In genomic region chr1:112251766-112252506, GRCh38 we compare ENCODE assay signal across 15 cellular contexts.
DNase-seq lines count a peak whose midpoint lies in the region; ATAC-seq and TF ChIP-seq lines count a peak whose summit lies in the region.
"Had no signal": no experiment of that assay in that cellular context is flagged by ENCODE, and none has a peak within 500 bp of the region (broad histone marks: within the 10 kb centered on the region; RNA-seq: fewer than 3 reads in every experiment).

No MANE protein-coding gene starts in this region.

- H3K27ac ChIP-seq in coronary artery (peak overlapping the region in 1 of 2 donors; percentile 31), psoas muscle (no peak overlapping the region)
- H3K27ac ChIP-seq: C4-2B, cardiac muscle cell had no signal

- H3K9me3 ChIP-seq in psoas muscle: no peaks in the 10 kb centered on the region

- DNase-seq in AG10803 (ENCODE audit: low read depth) (peak; percentile 61), LoVo (ENCODE audit: low spot score) (peak; percentile 86), coronary artery (ENCODE audit: low spot score) (peak; percentile 72), myocyte (ENCODE audit: low read depth) (peak; percentile 57), psoas muscle (no peak), KBM-7 (no peak), NCI-H748 (lab: John Stamatoyannopoulos, UW; ENCODE audit: unreplicated experiment) (no peak)
- DNase-seq: activated CD4-positive, alpha-beta T cell treated with anti-CD3 and anti-CD28 coated beads, Interleukin-2, amount 10 ng/mL, durations not matched to agents 24 days and 14 days; activated gamma-delta T cell; NCI-H1694 treated with DMSO at 0.1 percent for 48 hours; stimulated activated naive B cell treated with anti-CD40 and anti-IgM and Interleukin-4, amounts not matched to agents 10 μg/mL and 1 μg/mL and 100 μg/mL, for 72 hours; T-helper 17 cell had no signal

- H3K36me3 ChIP-seq in psoas muscle (ENCODE audit: insufficient read depth in 1 of 2, low read depth in 1 of 2): no peaks in the 10 kb centered on the region
- H3K36me3 ChIP-seq: cardiac muscle cell had no signal

- H3K4me1 ChIP-seq in psoas muscle: no peaks in the 10 kb centered on the region

- no peaks in the 10 kb centered on the region for H3K27me3 ChIP-seq in psoas muscle (ENCODE audit: insufficient read depth in 3 of 3, low read length in 2 of 3)
- H3K27me3 ChIP-seq: cardiac muscle cell had no signal

- no peak overlapping the region for H3K4me3 ChIP-seq in AG10803 (ENCODE audit: low read length)
- H3K4me3 ChIP-seq in coronary artery: no peak overlapping the region
- H3K4me3 ChIP-seq in psoas muscle: no peak overlapping the region
- H3K4me3 ChIP-seq: cardiac muscle cell had no signal

- in situ Hi-C loops in KBM-7 (cut with MboI; ENCODE audit: low pct_unique_long_range_greater_than_20kb, low sequenced_read_pairs): no loop called here

- TF ChIP-seq CTCF in AG10803 (conservative IDR thresholded peaks at IDR 0.05; ENCODE audit: low read length) (no peak), coronary artery (IDR thresholded peaks at IDR 0.05) (no peak), psoas muscle (IDR thresholded peaks at IDR 0.05) (no peak)

- WGBS in psoas muscle, 3 donors: 79 to 82% (median 80%) methylated on average over 6 of the region's 6 CpGs

- intact Hi-C loops in psoas muscle (cut with DNase I): no loop called here

- no peak for ATAC-seq in psoas muscle
- no peak for ATAC-seq in GM19328 (IDR thresholded peaks at IDR 0.05; ENCODE audit: unreplicated experiment)
- ATAC-seq: stimulated activated naive B cell treated with anti-CD40 and anti-IgM and Interleukin-4, amounts not matched to agents 10 μg/mL and 1 μg/mL and 100 μg/mL, for 72 hours; T-helper 17 cell had no signal

Comparison
In these comparisons a context has a peak if more than half of its experiments do, and no peak if none do; other contexts are left out.
1. DNase-seq: peak in AG10803 (single experiment), LoVo (single experiment), coronary artery (single experiment) and myocyte (single experiment); none in psoas muscle (0 of 2), KBM-7 (single experiment) and NCI-H748 (single experiment).